ENCODE assay signal across 25 cellular contexts in the genomic region with DNA sequence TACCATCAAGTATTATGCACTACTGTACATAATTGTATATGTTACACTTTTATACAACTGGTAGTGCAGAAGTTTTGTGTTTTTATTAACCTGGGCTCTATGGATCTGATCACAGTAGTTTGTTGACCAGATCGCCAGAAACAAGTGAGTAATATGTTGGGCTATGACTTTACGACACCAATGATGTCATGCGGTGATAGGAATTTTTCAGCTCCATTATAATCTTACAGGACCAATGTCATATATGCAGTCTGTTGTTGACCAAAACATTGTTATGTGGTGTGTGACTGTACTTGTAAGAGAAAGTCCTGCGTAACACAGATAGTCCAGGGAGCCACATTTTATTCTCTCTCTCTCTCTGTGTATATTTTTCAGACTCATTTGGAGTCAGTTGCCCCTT. TPM values are rescaled to one million over a fixed set of nuclear protein-coding genes. Genes with fewer than 3 reads are reported as not detected.
DNase-seq lines count a peak whose midpoint lies in the region; ATAC-seq, FAIRE-seq and TF ChIP-seq lines count a peak whose summit lies in the region.
"Had no signal": no experiment of that assay in that cellular context is flagged by ENCODE, and none has a peak within 500 bp of the region (broad histone marks: within the 10 kb centered on the region; RNA-seq: fewer than 3 reads in every experiment).

No MANE protein-coding gene starts in this region.

- H3K9me3 Mint-ChIP-seq in activated CD4-positive, alpha-beta T cell treated with anti-CD3 and anti-CD28 coated beads, Interleukin-2, amount 10 ng/mL, durations not matched to agents 24 days and 14 days: no peaks in the 10 kb centered on the region
- H3K9me3 Mint-ChIP-seq: CD4-positive, CD25-positive, alpha-beta regulatory T cell; CD8-positive, alpha-beta T cell; HFFc6 had no signal

- H3K36me3 ChIP-seq in HepG2 (replicated peaks in 1 of 2; ENCODE audit: control insufficient read depth in 1 of 2, insufficient read depth in 2 of 2, low read length in 2 of 2) (no peaks in the 10 kb centered on the region), right lobe of liver (no peaks in the 10 kb centered on the region), K562 (ENCODE audit: control insufficient read depth, insufficient read depth, low read length) (no peaks in the 10 kb centered on the region), spleen (no peaks in the 10 kb centered on the region)
- H3K36me3 ChIP-seq: BLaER1, HAP-1 had no signal

- H3K79me2 ChIP-seq in HepG2 (ENCODE audit: insufficient read depth, low read length): no peaks in the 10 kb centered on the region
- no peaks in the 10 kb centered on the region for H3K79me2 ChIP-seq in K562 (ENCODE audit: control insufficient read depth, insufficient read depth, low read length)

- no peak overlapping the region for H3K4me3 ChIP-seq in HepG2 (replicated peaks in 1 of 3; ENCODE audit: insufficient read depth in 1 of 3, low read depth in 2 of 3, low read length in 3 of 3)
- no peak overlapping the region for H3K4me3 ChIP-seq in right lobe of liver
- no peak overlapping the region for H3K4me3 ChIP-seq in K562
- no peak overlapping the region for H3K4me3 ChIP-seq in spleen
- H3K4me3 ChIP-seq: BLaER1, HAP-1 had no signal

- no peak for DNase-seq in HepG2 (ENCODE audit: low spot score)
- DNase-seq in right lobe of liver: no peak
- no peak for DNase-seq in K562 (ENCODE audit: extremely low read depth in 1 of 4, low spot score in 3 of 4)
- DNase-seq in kidney tubule cell (ENCODE audit: low spot score): peak; percentile 6
- no peak for DNase-seq in DMS 273 treated with DMSO at 0.1 percent for 48 hours (lab: John Stamatoyannopoulos, UW)
- no peak for DNase-seq in spleen
- no peak for DNase-seq in activated CD4-positive, alpha-beta T cell treated with anti-CD3 and anti-CD28 coated beads, Interleukin-2, amount 10 ng/mL, durations not matched to agents 24 days and 14 days
- DNase-seq: Caco-2; CD4-positive, CD25-positive, alpha-beta regulatory T cell; CD8-positive, alpha-beta T cell; DMS79; EL; GF-D8; GOT3; HFFc6 had no signal

- no peak for TF ChIP-seq EP300 in HepG2 (IDR thresholded peaks at IDR 0.05; ENCODE audit: low read depth in 2 of 2, low read length in 2 of 2)
- no peak for TF ChIP-seq EP300 in HepG2 (CRISPR knock-in tag; IDR thresholded peaks at IDR 0.05; ENCODE audit: borderline replicate concordance)
- TF ChIP-seq EP300 in K562 (IDR thresholded peaks at IDR 0.05; ENCODE audit: low read length): no peak

- H2AFZ ChIP-seq in HepG2 (ENCODE audit: low read length): no peak overlapping the region
- peak overlapping the region; percentile 28; the same call in 1 of the 2 replicates for H2AFZ ChIP-seq in K562 (ENCODE audit: low read depth, low read length)

- H3K27me3 ChIP-seq in HepG2 (ENCODE audit: control insufficient read depth in 1 of 2, insufficient read depth in 2 of 2, low read length in 2 of 2): peaks cover 11 to 71% of the 10 kb centered on the region in 2 experiments
- peaks cover 6 to 9% of the 10 kb centered on the region in 2 donors for H3K27me3 ChIP-seq in right lobe of liver
- peaks cover 14 to 34% of the 10 kb centered on the region in 2 experiments for H3K27me3 ChIP-seq in K562 (ENCODE audit: control insufficient read depth in 2 of 2, insufficient read depth in 2 of 2, low read length in 2 of 2)
- peaks cover 0 to 29% (median 20%) of the 10 kb centered on the region in 7 donors for H3K27me3 ChIP-seq in spleen (replicated peaks in 1 of 7)

- H3K36me3 Mint-ChIP-seq in activated CD4-positive, alpha-beta T cell treated with anti-CD3 and anti-CD28 coated beads, Interleukin-2, amount 10 ng/mL, durations not matched to agents 24 days and 14 days (ENCODE audit: low read depth): peaks cover 2% of the 10 kb centered on the region
- H3K36me3 Mint-ChIP-seq: CD8-positive, alpha-beta T cell had no signal

- CTCF ChIA-PET in HepG2 (lab: Yijun Ruan, JAX; ENCODE audit: low intra/inter-chr PET ratio, low total read pairs) (no interaction called here), K562 (lab: Yijun Ruan, JAX; ENCODE audit: low intra/inter-chr PET ratio) (no interaction called here)

- H3K9ac ChIP-seq in HepG2 (ENCODE audit: insufficient read depth, low read depth, low read length) (no peak overlapping the region), K562 (ENCODE audit: insufficient read depth in 1 of 2, low read depth in 2 of 2, low read length in 2 of 2) (no peak overlapping the region)
- H3K9ac ChIP-seq: BLaER1 had no signal

- TF ChIP-seq POLR2A in HepG2 (IDR thresholded peaks at IDR 0.05; ENCODE audit: insufficient read depth in 1 of 2, low read depth in 2 of 2, low read length in 2 of 2): no peak
- no peak for TF ChIP-seq POLR2A in right lobe of liver (IDR thresholded peaks at IDR 0.05)
- no peak for TF ChIP-seq POLR2A in K562 (conservative IDR thresholded peaks at IDR 0.05)
- TF ChIP-seq POLR2A in spleen (IDR thresholded peaks at IDR 0.05): no peak

- H3K27me3 Mint-ChIP-seq in activated CD4-positive, alpha-beta T cell treated with anti-CD3 and anti-CD28 coated beads, Interleukin-2, amount 10 ng/mL, durations not matched to agents 24 days and 14 days: peaks cover 63% of the 10 kb centered on the region

- no peak overlapping the region for H3K27ac Mint-ChIP-seq in activated CD4-positive, alpha-beta T cell treated with anti-CD3 and anti-CD28 coated beads, Interleukin-2, amount 10 ng/mL, durations not matched to agents 24 days and 14 days
- H3K27ac Mint-ChIP-seq: B cell; CD4-positive, CD25-positive, alpha-beta regulatory T cell; CD8-positive, alpha-beta T cell; HFFc6 had no signal

- WGBS in HepG2 (ENCODE audit: low lambda C conversion rate): 64% methylated on average over 4 of the region's 4 CpGs
- WGBS in right lobe of liver (ENCODE audit: insufficient coverage, low coverage, low lambda C conversion rate, missing lambda C conversion rate): 86% methylated on average over 4 of the region's 4 CpGs
- WGBS in K562 (ENCODE audit: insufficient coverage, low coverage, missing lambda C conversion rate): 46% methylated on average over 4 of the region's 4 CpGs
- WGBS in spleen, 5 donors: 91 to 96% (median 94%) methylated on average over 4 of the region's 4 CpGs

- no peaks in the 10 kb centered on the region for H3K9me3 ChIP-seq in HepG2 (ENCODE audit: low read length)
- no peaks in the 10 kb centered on the region for H3K9me3 ChIP-seq in right lobe of liver
- no peaks in the 10 kb centered on the region for H3K9me3 ChIP-seq in K562 (replicated peaks; ENCODE audit: control insufficient read depth, insufficient read depth, low read depth, low read length)
- no peaks in the 10 kb centered on the region for H3K9me3 ChIP-seq in spleen
- H3K9me3 ChIP-seq: Caco-2, HAP-1 had no signal

- TF ChIP-seq CTCF in HepG2 (CRISPR knock-in tag; IDR thresholded peaks at IDR 0.05): no peak
- TF ChIP-seq CTCF in right lobe of liver (IDR thresholded peaks at IDR 0.05): no peak
- TF ChIP-seq CTCF in K562 (IDR thresholded peaks at IDR 0.05 in 2 of 3, conservative IDR thresholded peaks at IDR 0.05 in 1 of 3; ENCODE audit: insufficient read depth in 2 of 3, low read depth in 1 of 3, low read length in 3 of 3): no peak
- TF ChIP-seq CTCF in spleen (IDR thresholded peaks at IDR 0.05 in 8 of 11, conservative IDR thresholded peaks at IDR 0.05 in 3 of 11): no peak

- no peaks in the 10 kb centered on the region; the same call in 1 of the 2 replicates for H4K20me1 ChIP-seq in HepG2 (ENCODE audit: insufficient read depth, low read length)
- H4K20me1 ChIP-seq in K562 (replicated peaks; ENCODE audit: control insufficient read depth, insufficient read depth, low read length): no peaks in the 10 kb centered on the region
- H4K20me1 ChIP-seq: BLaER1 had no signal

- FAIRE-seq in HepG2 (lab: Jason Lieb, UNC) (no peak), K562 (lab: Jason Lieb, UNC) (no peak)
- FAIRE-seq: GM12891, H54 had no signal

- POLR2A ChIA-PET in HepG2 (lab: Yijun Ruan, JAX): no interaction called here
- POLR2A ChIA-PET in K562 (lab: Yijun Ruan, JAX): interaction anchor here (1.4 kb wide), 1 partner anchor 10 kb away, joined by 3 read pairs; no protein-coding TSS in a partner anchor

- H3K4me1 Mint-ChIP-seq in activated CD4-positive, alpha-beta T cell treated with anti-CD3 and anti-CD28 coated beads, Interleukin-2, amount 10 ng/mL, durations not matched to agents 24 days and 14 days: peaks cover 7% of the 10 kb centered on the region

- intact Hi-C loops in HepG2 (cut with micrococcal nuclease; ENCODE audit: unreplicated experiment): no loop called here
- intact Hi-C loops in right lobe of liver (cut with DNase I): no loop called here
- intact Hi-C loops in K562 (cut with micrococcal nuclease): no loop called here
- intact Hi-C loops in spleen (cut with DNase I; ENCODE audit: low total_unique reads): no loop called here
- intact Hi-C loops in activated CD4-positive, alpha-beta T cell treated with anti-CD3 and anti-CD28 coated beads, Interleukin-2, amount 10 ng/mL, durations not matched to agents 24 days and 14 days (cut with micrococcal nuclease): no loop called here

- TF ChIP-seq RAD21 in HepG2 (CRISPR knock-in tag; IDR thresholded peaks at IDR 0.05) (no peak), K562 (CRISPR knock-in tag; conservative IDR thresholded peaks at IDR 0.05 in 1 of 2, IDR thresholded peaks at IDR 0.05 in 1 of 2) (no peak)

- H3K4me3 Mint-ChIP-seq in activated CD4-positive, alpha-beta T cell treated with anti-CD3 and anti-CD28 coated beads, Interleukin-2, amount 10 ng/mL, durations not matched to agents 24 days and 14 days: no peak overlapping the region
- H3K4me3 Mint-ChIP-seq: B cell; CD4-positive, CD25-positive, alpha-beta regulatory T cell; CD8-positive, alpha-beta T cell; HFFc6 had no signal

- no peaks in the 10 kb centered on the region for H3K4me1 ChIP-seq in HepG2 (ENCODE audit: insufficient read depth, low read length)
- peaks cover 0 to 8% (median 0%) of the 10 kb centered on the region in 4 donors for H3K4me1 ChIP-seq in right lobe of liver
- peaks cover 3 to 12% of the 10 kb centered on the region in 2 experiments; a peak in 4 of 5 replicates for H3K4me1 ChIP-seq in K562 (replicated peaks in 1 of 2; ENCODE audit: control insufficient read depth in 2 of 2, insufficient read depth in 2 of 2, low read length in 2 of 2)
- H3K4me1 ChIP-seq in spleen: peaks cover 3 to 9% (median 8%) of the 10 kb centered on the region in 6 donors

- in situ Hi-C loops in HepG2 (cut with HindIII; ENCODE audit: extremely low pct_ligation_motif_present, low pct_unique_long_range_greater_than_20kb): no loop called here
- in situ Hi-C loops in K562 (cut with MboI): no loop called here

- BruUV-seq in HepG2 (replicated peaks; lab: Mats Ljungman, UMichigan) (no TSS peak), K562 (replicated peaks; lab: Mats Ljungman, UMichigan) (no TSS peak)

- H3K27ac ChIP-seq in HepG2 (ENCODE audit: extremely low read length, insufficient read depth, low read length) (no peak overlapping the region), right lobe of liver (no peak overlapping the region), K562 (ENCODE audit: extremely low read depth, low read depth, low read length) (no peak overlapping the region), spleen (no peak overlapping the region)
- H3K27ac ChIP-seq: 22Rv1, BLaER1, C4-2B had no signal

- ATAC-seq in HepG2: no peak
- ATAC-seq in right lobe of liver: no peak
- no peak for ATAC-seq in K562
- ATAC-seq in GM18502 (IDR thresholded peaks at IDR 0.05; ENCODE audit: poor library complexity, unreplicated experiment): no peak
- ATAC-seq: CD8-positive, alpha-beta T cell had no signal

- no peak overlapping the region for H3K4me2 ChIP-seq in HepG2 (ENCODE audit: low read depth, low read length)
- H3K4me2 ChIP-seq in K562 (ENCODE audit: insufficient read depth, low read length): no peak overlapping the region
- H3K4me2 ChIP-seq: BLaER1 had no signal

- H3K9me1 ChIP-seq in K562 (ENCODE audit: control insufficient read depth, insufficient read depth, low read length): no peaks in the 10 kb centered on the region

RNA-seq across cellular contexts. Expression of a gene that starts 4.5 kb away (rescaled TPM):
- total RNA-seq in HepG2 (2016; rRNA removed; fragmentation: Illumina TruSeq; extraction: Trizol) (not detected in 2 replicates), right lobe of liver (not detected), K562 (2014; rRNA removed) (not detected in 2 replicates), K562 (2014; rRNA removed; fragmentation: Illumina TruSeq; extraction: Trizol) (0.06 TPM in 1 of 2 replicates, not detected in the other), K562 (2015; rRNA removed; fragmentation: Illumina TruSeq; extraction: Trizol) (not detected in 2 replicates), K562 (2021) (0.22 and 0.31 TPM in 2 replicates), spleen (1 to 10 TPM in 1 of 7 donors, under 1 TPM in 6; 0.20 to 1.0 (median 0.77) TPM)
- total RNA-seq in HepG2 (2016; cell fraction: cytosol; rRNA removed; fragmentation: Illumina TruSeq; extraction: Trizol; ENCODE audit: low read depth): not detected in 2 replicates
- total RNA-seq in HepG2 (2016; cell fraction: insoluble cytoplasmic fraction; rRNA removed; fragmentation: Illumina TruSeq; extraction: Trizol): not detected in 2 replicates
- not detected in 2 replicates for total RNA-seq in HepG2 (2016; cell fraction: membrane; rRNA removed; fragmentation: Illumina TruSeq; extraction: Trizol)
- not detected in 2 replicates for total RNA-seq in HepG2 (2016; cell fraction: nucleus; rRNA removed; fragmentation: Illumina TruSeq; extraction: Trizol)
- polyA plus RNA-seq in HepG2 (2011; rRNA removed) (not detected in 2 replicates), K562 (2011; rRNA removed) (0.49 and 0.56 TPM in 2 replicates), K562 (2014; fragmentation: Illumina TruSeq; extraction: Trizol) (not detected in 2 replicates), K562 (2014; fragmentation: Nextera tagmentation; extraction: Ambion mirVana) (not detected), K562 (2014; rRNA removed) (not detected in 2 replicates), spleen (under 1 TPM; 0.04 to 0.16 (median 0.09) TPM)
- not detected in 2 replicates for polyA plus RNA-seq in HepG2 (2011; cell fraction: cytosol; rRNA removed)
- not detected in 2 replicates for polyA plus RNA-seq in HepG2 (2011; cell fraction: nucleus; rRNA removed)
- polyA plus RNA-seq in HepG2 (2012): 0.11 TPM in 1 of 2 replicates, not detected in the other
- not detected in 2 replicates for polyA plus RNA-seq in HepG2 (2016; cell fraction: cytosol; fragmentation: Illumina TruSeq; extraction: Trizol; ENCODE audit: low read depth)
- polyA plus RNA-seq in HepG2 (2016; cell fraction: insoluble cytoplasmic fraction; fragmentation: Illumina TruSeq; extraction: Trizol; ENCODE audit: low read depth): not detected in 2 replicates
- polyA plus RNA-seq in HepG2 (2016; cell fraction: membrane; fragmentation: Illumina TruSeq; extraction: Trizol; ENCODE audit: low read depth): not detected in 2 replicates
- polyA plus RNA-seq in HepG2 (2016; cell fraction: nucleus; fragmentation: Illumina TruSeq; extraction: Trizol; ENCODE audit: insufficient read depth, low read depth): not detected in 2 replicates
- polyA minus RNA-seq in HepG2 (2011; rRNA and poly(A)+ RNA removed; ENCODE audit: low replicate concordance): not detected in 2 replicates
- polyA minus RNA-seq in HepG2 (2011; cell fraction: cytosol; rRNA and poly(A)+ RNA removed): not detected in 2 replicates
- not detected in 2 replicates for polyA minus RNA-seq in HepG2 (2011; cell fraction: nucleus; rRNA and poly(A)+ RNA removed)
- 0.35 and 0.42 TPM in 2 replicates for total RNA-seq in K562 (2011; cell fraction: chromatin; rRNA removed; ENCODE audit: low replicate concordance)
- 0.17 and 0.53 TPM in 2 replicates for total RNA-seq in K562 (2011; cell fraction: nucleolus; rRNA removed)
- 0.23 and 0.59 TPM in 2 replicates for total RNA-seq in K562 (2011; cell fraction: nucleoplasm; rRNA removed)
- 0.25 and 0.28 TPM in 2 replicates for polyA plus RNA-seq in K562 (2011; cell fraction: cytosol; rRNA removed)
- 0.52 and 0.82 TPM in 2 replicates for polyA plus RNA-seq in K562 (2011; cell fraction: nucleus; rRNA removed)
- polyA plus RNA-seq in K562 (2012): 0.12 TPM in 1 of 2 replicates, not detected in the other
- polyA minus RNA-seq in K562 (2011; rRNA and poly(A)+ RNA removed): 0.39 and 0.56 TPM in 2 replicates
- not detected in 2 replicates for polyA minus RNA-seq in K562 (2011; cell fraction: cytosol; rRNA and poly(A)+ RNA removed)
- polyA minus RNA-seq in K562 (2011; cell fraction: nucleus; rRNA and poly(A)+ RNA removed): 0.44 and 0.94 TPM in 2 replicates
- total RNA-seq in activated CD4-positive, alpha-beta T cell treated with anti-CD3 and anti-CD28 coated beads, Interleukin-2, amount 10 ng/mL, durations not matched to agents 24 days and 14 days: 0.69 and 1.0 TPM in 2 replicates
- total RNA-seq: B cell; CD4-positive, CD25-positive, alpha-beta regulatory T cell; CD8-positive, alpha-beta T cell; G401; HFFc6 had no signal
- polyA plus RNA-seq: AG04450 had no signal

RNA-seq across cellular contexts. Expression of a gene that starts 50.1 kb away (rescaled TPM):
- 52.6 and 84.1 TPM in 2 replicates for total RNA-seq in HepG2 (2016; rRNA removed; fragmentation: Illumina TruSeq; extraction: Trizol)
- total RNA-seq in HepG2 (2016; cell fraction: cytosol; rRNA removed; fragmentation: Illumina TruSeq; extraction: Trizol; ENCODE audit: low read depth): 14.4 and 21.2 TPM in 2 replicates
- total RNA-seq in HepG2 (2016; cell fraction: insoluble cytoplasmic fraction; rRNA removed; fragmentation: Illumina TruSeq; extraction: Trizol): 53.4 and 80.3 TPM in 2 replicates
- total RNA-seq in HepG2 (2016; cell fraction: membrane; rRNA removed; fragmentation: Illumina TruSeq; extraction: Trizol): 21.2 and 25.6 TPM in 2 replicates
- total RNA-seq in HepG2 (2016; cell fraction: nucleus; rRNA removed; fragmentation: Illumina TruSeq; extraction: Trizol): 62.6 and 67.1 TPM in 2 replicates
- polyA plus RNA-seq in HepG2 (2011; rRNA removed): 15.2 and 27.8 TPM in 2 replicates
- polyA plus RNA-seq in HepG2 (2011; cell fraction: cytosol; rRNA removed): 12.7 and 14.5 TPM in 2 replicates
- 11.0 and 14.9 TPM in 2 replicates for polyA plus RNA-seq in HepG2 (2011; cell fraction: nucleus; rRNA removed)
- 12.0 and 29.8 TPM in 2 replicates for polyA plus RNA-seq in HepG2 (2012)
- polyA plus RNA-seq in HepG2 (2016; cell fraction: cytosol; fragmentation: Illumina TruSeq; extraction: Trizol; ENCODE audit: low read depth): 6.3 and 8.5 TPM in 2 replicates
- polyA plus RNA-seq in HepG2 (2016; cell fraction: insoluble cytoplasmic fraction; fragmentation: Illumina TruSeq; extraction: Trizol; ENCODE audit: low read depth): 66.9 and 69.6 TPM in 2 replicates
- 8.4 and 12.9 TPM in 2 replicates for polyA plus RNA-seq in HepG2 (2016; cell fraction: membrane; fragmentation: Illumina TruSeq; extraction: Trizol; ENCODE audit: low read depth)
- 38.8 and 40.6 TPM in 2 replicates for polyA plus RNA-seq in HepG2 (2016; cell fraction: nucleus; fragmentation: Illumina TruSeq; extraction: Trizol; ENCODE audit: insufficient read depth, low read depth)
- polyA minus RNA-seq in HepG2 (2011; rRNA and poly(A)+ RNA removed; ENCODE audit: low replicate concordance): 37.0 and 58.7 TPM in 2 replicates
- polyA minus RNA-seq in HepG2 (2011; cell fraction: cytosol; rRNA and poly(A)+ RNA removed): 18.4 and 31.0 TPM in 2 replicates
- polyA minus RNA-seq in HepG2 (2011; cell fraction: nucleus; rRNA and poly(A)+ RNA removed): 74.3 and 94.2 TPM in 2 replicates
- 1 to 10 TPM in 3 of 6 experiments, under 1 TPM in 3; 0.33 to 3.3 (median 1.4) TPM for total RNA-seq in right lobe of liver
- 202 and 532 TPM in 2 replicates for total RNA-seq in K562 (2011; cell fraction: chromatin; rRNA removed; ENCODE audit: low replicate concordance)
- total RNA-seq in K562 (2011; cell fraction: nucleolus; rRNA removed): 140 and 174 TPM in 2 replicates
- 320 and 382 TPM in 2 replicates for total RNA-seq in K562 (2011; cell fraction: nucleoplasm; rRNA removed)
- 82.7 and 86.1 TPM in 2 replicates for total RNA-seq in K562 (2014; rRNA removed)
- 139 and 151 TPM in 2 replicates for total RNA-seq in K562 (2014; rRNA removed; fragmentation: Illumina TruSeq; extraction: Trizol)
- 133 and 147 TPM in 2 replicates for total RNA-seq in K562 (2015; rRNA removed; fragmentation: Illumina TruSeq; extraction: Trizol)
- total RNA-seq in K562 (2021): 88.8 and 93.0 TPM in 2 replicates
- polyA plus RNA-seq in K562 (2011; rRNA removed): 188 and 247 TPM in 2 replicates
- 61.6 and 97.3 TPM in 2 replicates for polyA plus RNA-seq in K562 (2011; cell fraction: cytosol; rRNA removed)
- 99.5 and 147 TPM in 2 replicates for polyA plus RNA-seq in K562 (2011; cell fraction: nucleus; rRNA removed)
- polyA plus RNA-seq in K562 (2012): 53.5 and 75.2 TPM in 2 replicates
- 101 and 119 TPM in 2 replicates for polyA plus RNA-seq in K562 (2014; fragmentation: Illumina TruSeq; extraction: Trizol)
- polyA plus RNA-seq in K562 (2014; fragmentation: Nextera tagmentation; extraction: Ambion mirVana): 100 to 1,000 TPM in 1 of 2 experiments, 10 to 100 TPM in 1; 73.4 to 118 TPM
- polyA plus RNA-seq in K562 (2014; rRNA removed): 85.3 and 92.0 TPM in 2 replicates
- polyA minus RNA-seq in K562 (2011; rRNA and poly(A)+ RNA removed): 322 and 339 TPM in 2 replicates
- 116 and 125 TPM in 2 replicates for polyA minus RNA-seq in K562 (2011; cell fraction: cytosol; rRNA and poly(A)+ RNA removed)
- polyA minus RNA-seq in K562 (2011; cell fraction: nucleus; rRNA and poly(A)+ RNA removed): 137 and 229 TPM in 2 replicates
- total RNA-seq in spleen: 10 to 100 TPM in 4 of 7 donors, 1 to 10 TPM in 3; 2.4 to 29.7 (median 11.4) TPM
- 1 to 10 TPM; 1.1 to 5.8 (median 2.6) TPM for polyA plus RNA-seq in spleen
- 58.4 and 61.7 TPM in 2 replicates for total RNA-seq in activated CD4-positive, alpha-beta T cell treated with anti-CD3 and anti-CD28 coated beads, Interleukin-2, amount 10 ng/mL, durations not matched to agents 24 days and 14 days
